In the genomic region with DNA sequence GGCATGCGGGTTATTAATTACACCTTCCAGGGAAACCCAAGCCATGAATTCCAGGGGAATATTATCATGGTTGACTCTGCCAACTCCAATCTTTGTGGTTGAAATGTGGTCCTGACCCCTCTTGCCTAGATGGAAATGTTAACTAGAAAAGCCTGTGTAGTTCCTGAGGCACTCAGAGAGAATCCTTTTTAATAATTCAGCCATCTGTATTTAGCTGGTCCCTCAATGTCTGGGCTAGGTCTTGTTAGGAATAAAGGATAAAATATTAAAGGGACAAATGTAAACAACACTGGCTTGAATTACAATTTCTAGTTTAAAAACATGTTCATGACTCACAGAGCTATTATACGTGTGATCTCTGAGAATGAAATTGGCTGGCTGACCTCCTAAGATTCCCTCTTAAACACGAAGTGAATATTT, we compare ENCODE assay signal across 25 cellular contexts.
DNase-seq lines count a peak whose midpoint lies in the region; ATAC-seq and TF ChIP-seq lines count a peak whose summit lies in the region.
"Had no signal": no experiment of that assay in that cellular context is flagged by ENCODE, and none has a peak within 500 bp of the region (broad histone marks: within the 10 kb centered on the region; RNA-seq: fewer than 3 reads in every experiment).

No MANE protein-coding gene starts in this region.

- no peak for TF ChIP-seq CTCF in nephron (IDR thresholded peaks at IDR 0.05; ENCODE audit: unreplicated experiment in 3 of 3)
- TF ChIP-seq CTCF in prostate gland (IDR thresholded peaks at IDR 0.05), result no peak

- no peak for TF ChIP-seq POLR2A in prostate gland (IDR thresholded peaks at IDR 0.05)

- intact Hi-C loops in CD4-positive, alpha-beta memory T cell (cut with micrococcal nuclease), result loop anchor here (5.0 to 10.0 kb wide), 3 partner anchors 82 to 435 kb away; a partner anchor contains a TSS
- intact Hi-C loops in prostate gland (cut with DNase I), result no loop called here

- no peaks in the 10 kb centered on the region for H3K9me3 Mint-ChIP-seq in CD4-positive, alpha-beta memory T cell
- H3K9me3 Mint-ChIP-seq in effector memory CD8-positive, alpha-beta T cell, result no peaks in the 10 kb centered on the region
- H3K9me3 Mint-ChIP-seq in nephron, result no peaks in the 10 kb centered on the region
- H3K9me3 Mint-ChIP-seq: CD8-positive, alpha-beta T cell had no signal

- no peaks in the 10 kb centered on the region for H3K27me3 ChIP-seq in CD4-positive, alpha-beta memory T cell (ENCODE audit: insufficient read depth, low read length)
- H3K27me3 ChIP-seq in prostate gland (replicated peaks; ENCODE audit: insufficient read depth), result no peaks in the 10 kb centered on the region
- H3K27me3 ChIP-seq: foreskin keratinocyte, neutrophil, Peyer's patch had no signal

- no peak overlapping the region for H3K4me3 ChIP-seq in CD4-positive, alpha-beta memory T cell (ENCODE audit: low read length in 2 of 2)
- H3K4me3 ChIP-seq in prostate gland, result no peak overlapping the region
- H3K4me3 ChIP-seq: Peyer's patch, spleen, thoracic aorta had no signal

- H3K9me3 ChIP-seq in CD4-positive, alpha-beta memory T cell (ENCODE audit: control insufficient read depth in 1 of 2, low read length in 2 of 2), result no peaks in the 10 kb centered on the region
- no peaks in the 10 kb centered on the region for H3K9me3 ChIP-seq in prostate gland
- H3K9me3 ChIP-seq: neutrophil, Peyer's patch, spleen, thoracic aorta had no signal

- no peaks in the 10 kb centered on the region for H3K36me3 ChIP-seq in CD4-positive, alpha-beta memory T cell (ENCODE audit: insufficient read depth, low read length)
- no peaks in the 10 kb centered on the region for H3K36me3 ChIP-seq in prostate gland
- H3K36me3 ChIP-seq: neutrophil, Peyer's patch, spleen, thoracic aorta had no signal

- WGBS in prostate gland, result 22% methylated on average over 3 of the region's 3 CpGs

- ATAC-seq in effector memory CD8-positive, alpha-beta T cell (replicated peaks), result no peak
- no peak for ATAC-seq in GM18870 (IDR thresholded peaks at IDR 0.05; ENCODE audit: unreplicated experiment)
- ATAC-seq: CD8-positive, alpha-beta T cell; foreskin keratinocyte had no signal

- peaks cover 62% of the 10 kb centered on the region for H3K4me1 ChIP-seq in CD4-positive, alpha-beta memory T cell (ENCODE audit: insufficient read depth, low read length)
- H3K4me1 ChIP-seq in prostate gland (replicated peaks), result no peaks in the 10 kb centered on the region
- H3K4me1 ChIP-seq: foreskin keratinocyte, Peyer's patch had no signal

- POLR2A ChIA-PET in CD4-positive, alpha-beta memory T cell (lab: Charles Lee; ENCODE audit: partially characterized antibody), result interaction anchor here (1.0 to 2.4 kb wide), 2 partner anchors 31 to 142 kb away, joined by 3 to 24 read pairs; no protein-coding TSS in a partner anchor
- POLR2A ChIA-PET in HEK293T (lab: Yijun Ruan, JAX), result no interaction called here

- H3K27me3 Mint-ChIP-seq in CD4-positive, alpha-beta memory T cell, result no peaks in the 10 kb centered on the region
- H3K27me3 Mint-ChIP-seq in effector memory CD8-positive, alpha-beta T cell, result no peaks in the 10 kb centered on the region
- no peaks in the 10 kb centered on the region for H3K27me3 Mint-ChIP-seq in nephron (ENCODE audit: low read depth)

- no peak overlapping the region for H3K27ac ChIP-seq in CD4-positive, alpha-beta memory T cell (ENCODE audit: low read depth, low read length)
- H3K27ac ChIP-seq in prostate gland, result no peak overlapping the region
- H3K27ac ChIP-seq: epithelial cell of prostate, foreskin keratinocyte, neutrophil, Peyer's patch, spleen, thoracic aorta had no signal

- H3K4me3 Mint-ChIP-seq in CD4-positive, alpha-beta memory T cell, result peak overlapping the region in 6 of 8 donors; percentile 1 to 79 (median 56)
- peak overlapping the region; percentile 17 to 63 for H3K4me3 Mint-ChIP-seq in effector memory CD8-positive, alpha-beta T cell
- H3K4me3 Mint-ChIP-seq in nephron, result no peak overlapping the region
- H3K4me3 Mint-ChIP-seq: activated CD4-positive, alpha-beta T cell treated with anti-CD3 and anti-CD28 coated beads, Interleukin-2, amount 10 ng/mL, durations not matched to agents 7 days and 5 days; CD8-positive, alpha-beta T cell; T-helper 1 cell treated with Interleukin-12 subunit alpha and Interleukin-12 subunit beta and Interleukin-4 antibody, amounts not matched to agents 30 μg/mL and 1 μg/mL, for 36 hours had no signal

- peaks cover 0 to 2% of the 10 kb centered on the region in 2 donors for H3K36me3 Mint-ChIP-seq in CD4-positive, alpha-beta memory T cell
- peaks cover 4% of the 10 kb centered on the region for H3K36me3 Mint-ChIP-seq in effector memory CD8-positive, alpha-beta T cell (ENCODE audit: insufficient read depth)
- no peaks in the 10 kb centered on the region for H3K36me3 Mint-ChIP-seq in nephron (ENCODE audit: low read depth)
- H3K36me3 Mint-ChIP-seq: CD8-positive, alpha-beta T cell; immature natural killer cell had no signal

- peaks cover 50 to 90% (median 69%) of the 10 kb centered on the region in 4 donors for H3K4me1 Mint-ChIP-seq in CD4-positive, alpha-beta memory T cell
- peaks cover 25 to 40% of the 10 kb centered on the region in 2 donors for H3K4me1 Mint-ChIP-seq in effector memory CD8-positive, alpha-beta T cell (ENCODE audit: low read depth in 2 of 2)
- peaks cover 22% of the 10 kb centered on the region for H3K4me1 Mint-ChIP-seq in nephron

- CTCF ChIA-PET in CD4-positive, alpha-beta memory T cell (lab: Charles Lee; ENCODE audit: partially characterized antibody), result no interaction called here
- CTCF ChIA-PET in HEK293T (lab: Yijun Ruan, JAX), result no interaction called here

- DNase-seq in CD4-positive, alpha-beta memory T cell, result no peak
- DNase-seq in M059J (ENCODE audit: low read depth) (peak; percentile 16), HEK293T (ENCODE audit: extremely low spot score) (no peak), prostate gland (ENCODE audit: low spot score) (no peak)
- no peak for DNase-seq in effector memory CD8-positive, alpha-beta T cell
- DNase-seq in stimulated activated CD4-positive, alpha-beta T cell treated with anti-CD3 and anti-CD28 coated beads, Interleukin-12 subunit alpha, Interleukin-12 subunit beta, amount 100 ng/mL, for 4 hours, result no peak
- DNase-seq: activated CD4-positive, alpha-beta T cell treated with anti-CD3 and anti-CD28 coated beads, Interleukin-2, amount 10 ng/mL, durations not matched to agents 7 days and 5 days; activated gamma-delta T cell; CD8-positive, alpha-beta T cell; foreskin keratinocyte; immature natural killer cell; NCI-H1092 treated with DMSO at 0.1 percent for 48 hours; NCI-H1930; NCI-H510A treated with DMSO at 0.1 percent for 48 hours; Peyer's patch; retina; spleen; stimulated activated CD4-positive, alpha-beta T cell treated with anti-CD3 and anti-CD28 coated beads, Interleukin-4, amount 100 ng/mL, for 24 hours; stimulated activated naive CD4-positive, alpha-beta T cell treated with Interleukin-2 at 50 U/mL for 16 hours had no signal

- peak overlapping the region in 4 of 7 donors; percentile 3 to 67 (median 31) for H3K27ac Mint-ChIP-seq in CD4-positive, alpha-beta memory T cell
- H3K27ac Mint-ChIP-seq in effector memory CD8-positive, alpha-beta T cell, result peak overlapping the region in 1 of 2 donors; percentile 61
- peak overlapping the region; percentile 13 to 69 (median 22) for H3K27ac Mint-ChIP-seq in nephron
- H3K27ac Mint-ChIP-seq: activated CD4-positive, alpha-beta T cell treated with anti-CD3 and anti-CD28 coated beads, Interleukin-2, amount 10 ng/mL, durations not matched to agents 7 days and 5 days; CD8-positive, alpha-beta T cell had no signal

TF ChIP-seq in HEK293T, 16 proteins besides CTCF, POLR2A, EP300 and RAD21:
- TF ChIP-seq LEF1 (IDR thresholded peaks at IDR 0.05; ENCODE audit: borderline replicate concordance) (no peak), BHLHE40 (IDR thresholded peaks at IDR 0.05; ENCODE audit: borderline replicate concordance) (no peak), SUZ12 (IDR thresholded peaks at IDR 0.05) (no peak), SP1 (IDR thresholded peaks at IDR 0.05) (no peak), HDGF (IDR thresholded peaks at IDR 0.05; ENCODE audit: borderline replicate concordance) (no peak), ELF4 (IDR thresholded peaks at IDR 0.05) (no peak), FOXA1 (IDR thresholded peaks at IDR 0.05) (no peak), FOXK2 (IDR thresholded peaks at IDR 0.05) (no peak), L3MBTL2 (conservative IDR thresholded peaks at IDR 0.05) (no peak), CTBP1 (IDR thresholded peaks at IDR 0.05; ENCODE audit: borderline replicate concordance) (no peak), NFRKB (IDR thresholded peaks at IDR 0.05) (no peak), TARDBP (IDR thresholded peaks at IDR 0.05) (no peak)
- TF ChIP-seq, protein P1, sequence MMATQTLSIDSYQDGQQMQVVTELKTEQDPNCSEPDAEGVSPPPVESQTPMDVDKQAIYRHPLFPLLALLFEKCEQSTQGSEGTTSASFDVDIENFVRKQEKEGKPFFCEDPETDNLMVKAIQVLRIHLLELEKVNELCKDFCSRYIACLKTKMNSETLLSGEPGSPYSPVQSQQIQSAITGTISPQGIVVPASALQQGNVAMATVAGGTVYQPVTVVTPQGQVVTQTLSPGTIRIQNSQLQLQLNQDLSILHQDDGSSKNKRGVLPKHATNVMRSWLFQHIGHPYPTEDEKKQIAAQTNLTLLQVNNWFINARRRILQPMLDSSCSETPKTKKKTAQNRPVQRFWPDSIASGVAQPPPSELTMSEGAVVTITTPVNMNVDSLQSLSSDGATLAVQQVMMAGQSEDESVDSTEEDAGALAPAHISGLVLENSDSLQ (IDR thresholded peaks at IDR 0.05), result no peak

Comparison
In these comparisons a context has a peak if more than half of its experiments do, and no peak if none do; other contexts are left out.
1. H3K4me3 Mint-ChIP-seq: peak in CD4-positive, alpha-beta memory T cell (6 of 8) and effector memory CD8-positive, alpha-beta T cell (2 of 2); none in nephron (0 of 3).